Comparison of ENCODE assay signal across 11 cellular contexts in the genomic region with DNA sequence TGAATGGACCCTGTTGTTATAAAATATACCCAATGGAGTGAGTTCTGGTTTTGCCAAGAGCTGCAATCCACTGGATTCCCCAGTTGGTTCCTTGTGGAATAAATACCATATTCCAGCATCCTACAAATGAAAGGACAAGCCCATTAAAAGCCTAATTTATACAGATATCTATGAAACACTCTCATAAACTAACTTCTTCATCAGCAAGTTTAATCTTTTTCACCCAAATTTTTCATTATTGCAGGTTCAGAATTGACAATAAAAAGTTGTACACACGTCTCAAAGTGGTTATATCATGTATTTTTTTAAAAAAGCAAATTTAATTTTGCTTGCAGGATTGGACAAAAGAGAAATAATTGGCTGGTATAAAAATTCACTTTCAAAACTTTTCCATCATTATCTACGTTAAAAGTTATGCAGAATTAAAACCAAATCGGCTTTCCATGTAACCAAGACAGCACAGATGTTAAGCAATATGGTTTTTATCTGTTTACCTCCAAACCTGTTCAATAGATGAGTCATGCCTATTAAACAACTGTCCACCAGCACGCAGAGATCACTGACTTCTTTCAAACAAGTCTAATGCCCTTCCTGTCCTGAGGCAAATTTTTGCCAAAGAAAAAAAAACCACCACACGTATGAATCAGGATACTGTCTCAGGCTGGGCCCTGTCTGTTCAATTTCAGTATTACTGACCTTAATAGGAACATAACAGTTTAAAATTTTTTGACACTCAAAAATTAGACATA. TPM values are rescaled to one million over a fixed set of nuclear protein-coding genes. Genes with fewer than 3 reads are reported as not detected.
DNase-seq lines count a peak whose midpoint lies in the region; ATAC-seq and TF ChIP-seq lines count a peak whose summit lies in the region.
"Had no signal": no experiment of that assay in that cellular context is flagged by ENCODE, and none has a peak within 500 bp of the region (broad histone marks: within the 10 kb centered on the region; RNA-seq: fewer than 3 reads in every experiment).

No MANE protein-coding gene starts in this region.

- no peak for TF ChIP-seq CTCF in CD14-positive monocyte (IDR thresholded peaks at IDR 0.05)

- no peaks in the 10 kb centered on the region for H3K4me1 ChIP-seq in CD8-positive, alpha-beta memory T cell (ENCODE audit: insufficient read depth, low read length)

- H3K36me3 Mint-ChIP-seq in T-cell (peaks cover 73% of the 10 kb centered on the region), CD14-positive monocyte (peaks cover 82 to 95% of the 10 kb centered on the region in 2 donors)
- H3K36me3 Mint-ChIP-seq in CD8-positive, alpha-beta memory T cell, result peaks cover 28 to 88% (median 32%) of the 10 kb centered on the region in 3 donors

- H3K27me3 ChIP-seq in CD8-positive, alpha-beta memory T cell (ENCODE audit: insufficient read depth, low read length, poor library complexity, severe bottlenecking), result no peaks in the 10 kb centered on the region

- POLR2A ChIA-PET in T-cell (lab: Charles Lee), result no interaction called here
- POLR2A ChIA-PET in CD8-positive, alpha-beta memory T cell (lab: Charles Lee), result no interaction called here

- CTCF ChIA-PET in T-cell (lab: Charles Lee), result no interaction called here
- CTCF ChIA-PET in CD8-positive, alpha-beta memory T cell (lab: Charles Lee), result no interaction called here

- DNase-seq in Daoy (ENCODE audit: low read depth) (peak; percentile 66), NCI-H69 (lab: John Stamatoyannopoulos, UW) (peak; percentile 89), dermis microvascular lymphatic vessel endothelial cell (ENCODE audit: low read depth in 2 of 2) (peak; percentile 92 to 95), mucosa of gallbladder (ENCODE audit: low spot score) (peak; percentile 32), T-cell (no peak), CD14-positive monocyte (ENCODE audit: low spot score) (no peak)
- DNase-seq in CD8-positive, alpha-beta memory T cell, result no peak
- DNase-seq: activated CD4-positive, alpha-beta T cell treated with anti-CD3 and anti-CD28 coated beads, Interleukin-2, amount 50 U/mL, for 4 hours; GDM1 had no signal

- no peak for ATAC-seq in T-cell (replicated peaks in 1 of 4)
- ATAC-seq in HG03196 (IDR thresholded peaks at IDR 0.05; ENCODE audit: unreplicated experiment), result no peak

- H3K36me3 ChIP-seq in CD8-positive, alpha-beta memory T cell (ENCODE audit: insufficient read depth, low read length), result peaks cover 35% of the 10 kb centered on the region

- H3K4me3 ChIP-seq in CD8-positive, alpha-beta memory T cell (ENCODE audit: low read length), result no peak overlapping the region

- H3K27ac Mint-ChIP-seq in T-cell (no peak overlapping the region), CD14-positive monocyte (no peak overlapping the region)
- H3K27ac Mint-ChIP-seq in CD8-positive, alpha-beta memory T cell, result no peak overlapping the region
- H3K27ac Mint-ChIP-seq: stimulated activated naive CD8-positive, alpha-beta T cell treated with anti-CD3 and anti-CD28 coated beads, Interleukin-15, Interleukin-2, amounts not matched to agents 100 ng/mL and 50 ng/mL, for 24 hours had no signal

- intact Hi-C loops in CD14-positive monocyte (cut with micrococcal nuclease), result no loop called here

- no peak overlapping the region for H3K4me3 Mint-ChIP-seq in T-cell
- H3K4me3 Mint-ChIP-seq in CD14-positive monocyte, result no peak overlapping the region
- H3K4me3 Mint-ChIP-seq in CD8-positive, alpha-beta memory T cell, result no peak overlapping the region
- H3K4me3 Mint-ChIP-seq: stimulated activated naive CD8-positive, alpha-beta T cell treated with anti-CD3 and anti-CD28 coated beads, Interleukin-15, Interleukin-2, amounts not matched to agents 100 ng/mL and 50 ng/mL, for 24 hours had no signal

- H3K27ac ChIP-seq in CD8-positive, alpha-beta memory T cell (ENCODE audit: low read depth, low read length), result no peak overlapping the region

- no peaks in the 10 kb centered on the region for H3K9me3 ChIP-seq in CD8-positive, alpha-beta memory T cell (ENCODE audit: low read length)

- H3K27me3 Mint-ChIP-seq in T-cell, result no peaks in the 10 kb centered on the region
- H3K27me3 Mint-ChIP-seq in CD14-positive monocyte (ENCODE audit: low read depth in 3 of 3), result peaks cover 0 to 2% (median 0%) of the 10 kb centered on the region in 3 donors
- peaks cover 0 to 1% of the 10 kb centered on the region in 2 donors for H3K27me3 Mint-ChIP-seq in CD8-positive, alpha-beta memory T cell
- H3K27me3 Mint-ChIP-seq: stimulated activated naive CD8-positive, alpha-beta T cell treated with anti-CD3 and anti-CD28 coated beads, Interleukin-15, Interleukin-2, amounts not matched to agents 100 ng/mL and 50 ng/mL, for 24 hours had no signal

- peaks cover 2 to 12% (median 3%) of the 10 kb centered on the region in 3 donors for H3K4me1 Mint-ChIP-seq in T-cell
- no peaks in the 10 kb centered on the region for H3K4me1 Mint-ChIP-seq in CD14-positive monocyte
- H3K4me1 Mint-ChIP-seq in CD8-positive, alpha-beta memory T cell, result peaks cover 0 to 3% (median 3%) of the 10 kb centered on the region in 3 donors

- H3K9me3 Mint-ChIP-seq in T-cell, result no peaks in the 10 kb centered on the region
- H3K9me3 Mint-ChIP-seq in CD14-positive monocyte, result peaks cover 0 to 2% (median 0%) of the 10 kb centered on the region in 7 donors
- no peaks in the 10 kb centered on the region for H3K9me3 Mint-ChIP-seq in CD8-positive, alpha-beta memory T cell
- H3K9me3 Mint-ChIP-seq: stimulated activated naive CD8-positive, alpha-beta T cell treated with anti-CD3 and anti-CD28 coated beads, Interleukin-15, Interleukin-2, amounts not matched to agents 100 ng/mL and 50 ng/mL, for 24 hours had no signal

RNA-seq across cellular contexts. Expression of a gene that starts 42.5 kb away (rescaled TPM):
- 7.5 and 21.5 TPM in 2 replicates for total RNA-seq in Daoy (2014; rRNA removed; shearing (Covaris generic))
- 258 and 645 TPM in 2 replicates for total RNA-seq in dermis microvascular lymphatic vessel endothelial cell
- total RNA-seq in mucosa of gallbladder, result 103 TPM
- 100 to 1,000 TPM in 2 of 5 donors, 10 to 100 TPM in 3; 82.1 to 285 (median 90.8) TPM for total RNA-seq in T-cell
- 10 to 100 TPM; 11.6 to 21.4 TPM for polyA plus RNA-seq in CD14-positive monocyte
- 10 to 100 TPM; 74.1 to 75.5 TPM for total RNA-seq in CD8-positive, alpha-beta memory T cell
- polyA plus RNA-seq in CD8-positive, alpha-beta memory T cell, result 8.8 TPM

Comparison
In these comparisons a context has a peak if more than half of its experiments do, and no peak if none do; other contexts are left out.
1. DNase-seq: peak in Daoy (single experiment), NCI-H69 (single experiment), dermis microvascular lymphatic vessel endothelial cell (2 of 2) and mucosa of gallbladder (single experiment); none in T-cell (0 of 34), CD14-positive monocyte (single experiment) and CD8-positive, alpha-beta memory T cell (0 of 5).